ENCODE assay signal across 1 cellular context in genomic region chr1:37392051-37392450, GRCh38.
TF ChIP-seq lines count a peak whose summit lies in the region.

No MANE protein-coding gene starts in this region.

TF ChIP-seq in H1, 55 proteins besides CTCF, POLR2A, EP300 and RAD21:
- TF ChIP-seq GABPA (IDR thresholded peaks at IDR 0.05; ENCODE audit: borderline replicate concordance, insufficient read depth, low read length): no peak
